Comparison of ENCODE assay signal across 1 cellular context in the genomic region with DNA sequence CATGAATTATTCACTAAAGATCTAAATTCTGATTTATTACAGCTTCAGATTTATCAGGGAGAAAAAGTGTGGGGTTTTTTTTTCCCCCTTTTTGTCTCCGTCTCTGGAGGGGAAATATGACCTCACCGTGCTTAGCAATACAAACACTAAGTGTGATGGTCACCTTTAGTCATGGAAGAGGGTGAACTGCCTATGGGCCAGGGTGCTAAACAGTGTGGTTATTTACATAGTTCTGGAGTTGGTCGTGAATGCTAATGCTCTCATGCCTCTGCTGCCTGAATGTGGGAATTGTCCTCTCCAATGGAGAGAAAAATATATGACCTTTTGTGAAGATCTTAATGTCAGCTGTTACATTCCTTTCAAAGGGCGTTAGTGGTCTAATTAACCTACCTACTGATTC.
TF ChIP-seq lines count a peak whose summit lies in the region.

No MANE protein-coding gene starts in this region.

TF ChIP-seq in WTC11, 78 proteins besides CTCF, POLR2A, EP300 and RAD21 (continued from another document):
- TF ChIP-seq, protein P1, sequence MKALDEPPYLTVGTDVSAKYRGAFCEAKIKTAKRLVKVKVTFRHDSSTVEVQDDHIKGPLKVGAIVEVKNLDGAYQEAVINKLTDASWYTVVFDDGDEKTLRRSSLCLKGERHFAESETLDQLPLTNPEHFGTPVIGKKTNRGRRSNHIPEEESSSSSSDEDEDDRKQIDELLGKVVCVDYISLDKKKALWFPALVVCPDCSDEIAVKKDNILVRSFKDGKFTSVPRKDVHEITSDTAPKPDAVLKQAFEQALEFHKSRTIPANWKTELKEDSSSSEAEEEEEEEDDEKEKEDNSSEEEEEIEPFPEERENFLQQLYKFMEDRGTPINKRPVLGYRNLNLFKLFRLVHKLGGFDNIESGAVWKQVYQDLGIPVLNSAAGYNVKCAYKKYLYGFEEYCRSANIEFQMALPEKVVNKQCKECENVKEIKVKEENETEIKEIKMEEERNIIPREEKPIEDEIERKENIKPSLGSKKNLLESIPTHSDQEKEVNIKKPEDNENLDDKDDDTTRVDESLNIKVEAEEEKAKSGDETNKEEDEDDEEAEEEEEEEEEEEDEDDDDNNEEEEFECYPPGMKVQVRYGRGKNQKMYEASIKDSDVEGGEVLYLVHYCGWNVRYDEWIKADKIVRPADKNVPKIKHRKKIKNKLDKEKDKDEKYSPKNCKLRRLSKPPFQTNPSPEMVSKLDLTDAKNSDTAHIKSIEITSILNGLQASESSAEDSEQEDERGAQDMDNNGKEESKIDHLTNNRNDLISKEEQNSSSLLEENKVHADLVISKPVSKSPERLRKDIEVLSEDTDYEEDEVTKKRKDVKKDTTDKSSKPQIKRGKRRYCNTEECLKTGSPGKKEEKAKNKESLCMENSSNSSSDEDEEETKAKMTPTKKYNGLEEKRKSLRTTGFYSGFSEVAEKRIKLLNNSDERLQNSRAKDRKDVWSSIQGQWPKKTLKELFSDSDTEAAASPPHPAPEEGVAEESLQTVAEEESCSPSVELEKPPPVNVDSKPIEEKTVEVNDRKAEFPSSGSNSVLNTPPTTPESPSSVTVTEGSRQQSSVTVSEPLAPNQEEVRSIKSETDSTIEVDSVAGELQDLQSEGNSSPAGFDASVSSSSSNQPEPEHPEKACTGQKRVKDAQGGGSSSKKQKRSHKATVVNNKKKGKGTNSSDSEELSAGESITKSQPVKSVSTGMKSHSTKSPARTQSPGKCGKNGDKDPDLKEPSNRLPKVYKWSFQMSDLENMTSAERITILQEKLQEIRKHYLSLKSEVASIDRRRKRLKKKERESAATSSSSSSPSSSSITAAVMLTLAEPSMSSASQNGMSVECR (CRISPR knock-in tag; IDR thresholded peaks at IDR 0.05; ENCODE audit: borderline replicate concordance): no peak
- TF ChIP-seq, protein P2, sequence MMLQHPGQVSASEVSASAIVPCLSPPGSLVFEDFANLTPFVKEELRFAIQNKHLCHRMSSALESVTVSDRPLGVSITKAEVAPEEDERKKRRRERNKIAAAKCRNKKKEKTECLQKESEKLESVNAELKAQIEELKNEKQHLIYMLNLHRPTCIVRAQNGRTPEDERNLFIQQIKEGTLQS (CRISPR knock-in tag; conservative IDR thresholded peaks at IDR 0.05): no peak
